In the genomic region with DNA sequence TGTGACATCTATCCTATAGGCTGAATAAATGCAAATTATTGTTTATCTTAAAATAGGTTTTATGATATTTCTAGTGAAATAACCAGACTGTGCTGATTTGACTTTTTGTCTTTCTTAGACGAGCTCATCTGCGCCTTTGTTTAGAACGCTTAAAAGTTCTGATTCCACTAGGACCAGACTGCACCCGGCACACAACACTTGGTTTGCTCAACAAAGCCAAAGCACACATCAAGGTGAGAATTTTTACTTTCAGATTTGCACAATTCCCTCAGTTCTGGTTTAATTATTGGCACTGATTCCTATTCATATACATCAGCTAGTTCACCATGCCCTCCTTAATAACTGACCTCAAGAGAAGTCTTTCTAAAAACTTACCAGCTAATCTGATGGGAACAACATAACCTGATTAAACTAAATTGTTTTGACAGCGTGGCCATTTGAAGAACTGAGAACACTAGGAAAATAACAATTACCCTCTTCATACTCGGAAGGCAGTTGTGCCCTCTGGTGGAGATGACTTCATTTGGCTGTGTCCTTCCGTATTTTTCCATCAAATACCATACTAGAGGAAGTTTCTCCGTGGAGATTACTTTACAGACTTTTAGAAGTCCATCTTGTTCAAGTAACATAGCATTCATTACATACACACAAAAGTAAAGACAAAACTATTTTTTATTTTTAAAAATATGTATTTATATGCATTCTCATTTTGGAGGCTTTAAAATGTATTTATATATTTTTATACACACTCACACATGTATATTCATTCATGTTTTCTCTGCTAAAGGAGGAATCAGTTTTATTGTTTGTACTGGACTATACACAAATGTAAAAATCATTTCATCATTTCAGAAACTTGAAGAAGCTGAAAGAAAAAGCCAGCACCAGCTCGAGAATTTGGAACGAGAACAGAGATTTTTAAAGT, we compare ENCODE assay signal across 9 cellular contexts. TPM values are rescaled to one million over a fixed set of nuclear protein-coding genes. Genes with fewer than 3 reads are reported as not detected.
DNase-seq lines count a peak whose midpoint lies in the region; ATAC-seq and TF ChIP-seq lines count a peak whose summit lies in the region.
"Had no signal": no experiment of that assay in that cellular context is flagged by ENCODE, and none has a peak within 500 bp of the region (broad histone marks: within the 10 kb centered on the region; RNA-seq: fewer than 3 reads in every experiment).

No MANE protein-coding gene starts in this region.

- H3K27me3 Mint-ChIP-seq in activated naive CD4-positive, alpha-beta T cell treated with anti-CD3 and anti-CD28 coated beads for 36 hours (ENCODE audit: low read depth) = no peaks in the 10 kb centered on the region
- H3K27me3 Mint-ChIP-seq: activated naive CD4-positive, alpha-beta T cell treated with anti-CD3 and anti-CD28 coated beads, Interleukin-2, amount 50 U/mL, for 24 hours had no signal

- no peaks in the 10 kb centered on the region for H4K20me1 ChIP-seq in DND-41 (ENCODE audit: insufficient read depth, low read length)

- intact Hi-C loops in activated naive CD4-positive, alpha-beta T cell treated with anti-CD3 and anti-CD28 coated beads for 36 hours (cut with micrococcal nuclease) = loop anchor here (1.0 to 5.0 kb wide), 6 partner anchors 37 to 395 kb away; no protein-coding TSS in a partner anchor

- H3K4me3 ChIP-seq in DND-41 (ENCODE audit: low read depth in 1 of 2, low read length in 2 of 2) = no peak overlapping the region
- H3K4me3 ChIP-seq in gastroesophageal sphincter = no peak overlapping the region

- no peaks in the 10 kb centered on the region for H3K9me3 Mint-ChIP-seq in activated naive CD4-positive, alpha-beta T cell treated with anti-CD3 and anti-CD28 coated beads for 36 hours
- H3K9me3 Mint-ChIP-seq: activated naive CD4-positive, alpha-beta T cell treated with anti-CD3 and anti-CD28 coated beads, Interleukin-2, amount 50 U/mL, for 24 hours had no signal

- DNase-seq in DND-41 (no peak), NOMO-1 treated with dmso at 0.1 percent for 144 hours (lab: John Stamatoyannopoulos, UW; ENCODE audit: unreplicated experiment) (peak; percentile 55), non-pigmented ciliary epithelial cell (ENCODE audit: low read depth) (peak; percentile 19), HuH-7.5 (ENCODE audit: low spot score) (no peak)
- peak; percentile 69 for DNase-seq in activated naive CD4-positive, alpha-beta T cell treated with anti-CD3 and anti-CD28 coated beads for 36 hours

- H3K36me3 Mint-ChIP-seq in activated naive CD4-positive, alpha-beta T cell treated with anti-CD3 and anti-CD28 coated beads for 36 hours (ENCODE audit: low read depth) = no peaks in the 10 kb centered on the region

- TF ChIP-seq POLR2A in gastroesophageal sphincter (IDR thresholded peaks at IDR 0.05) = no peak

- H3K4me2 ChIP-seq in DND-41 (ENCODE audit: insufficient read depth, low read length) = no peak overlapping the region

- CTCF ChIA-PET in activated naive CD4-positive, alpha-beta T cell treated with anti-CD3 and anti-CD28 coated beads for 36 hours (lab: Charles Lee) = interaction anchor here (0.6 to 3.6 kb wide), 27 partner anchors 10 to 369 kb away, joined by 3 to 93 read pairs (median 4); a partner anchor contains a TSS

- no peak overlapping the region for H3K4me3 Mint-ChIP-seq in activated naive CD4-positive, alpha-beta T cell treated with anti-CD3 and anti-CD28 coated beads for 36 hours
- H3K4me3 Mint-ChIP-seq: activated naive CD4-positive, alpha-beta T cell treated with anti-CD3 and anti-CD28 coated beads, Interleukin-2, amount 50 U/mL, for 24 hours had no signal

- TF ChIP-seq CTCF in DND-41 (IDR thresholded peaks at IDR 0.05; ENCODE audit: borderline replicate concordance, extremely low read depth, low read length, poor library complexity, severe bottlenecking) = peak; percentile 60
- peak; percentile 37 to 95 (median 86) for TF ChIP-seq CTCF in gastroesophageal sphincter (IDR thresholded peaks at IDR 0.05)

- H3K36me3 ChIP-seq in DND-41 (ENCODE audit: insufficient read depth, low read length) = 0 out of 2 replicates have a peak, but pooled peaks cover 4% of the 10 kb centered on the region
- peaks cover under 1 to 19% of the 10 kb centered on the region in 2 donors for H3K36me3 ChIP-seq in gastroesophageal sphincter

- peaks cover 19% of the 10 kb centered on the region for H3K4me1 Mint-ChIP-seq in activated naive CD4-positive, alpha-beta T cell treated with anti-CD3 and anti-CD28 coated beads for 36 hours (ENCODE audit: low read depth)

- H2AFZ ChIP-seq in DND-41 (ENCODE audit: low read depth, low read length) = no peak overlapping the region

- ATAC-seq in DND-41 (ENCODE audit: insufficient read depth, low read depth) (0 out of 3 replicates have a peak, but pooled peaks have one; percentile 31), HG03175 (IDR thresholded peaks at IDR 0.05; ENCODE audit: unreplicated experiment) (peak; percentile 49), gastroesophageal sphincter (peak; percentile 59), HG03196 (IDR thresholded peaks at IDR 0.05; ENCODE audit: unreplicated experiment) (no peak)

- H3K9ac ChIP-seq in DND-41 (ENCODE audit: low read depth, low read length) = no peak overlapping the region

- H3K27me3 ChIP-seq in DND-41 (ENCODE audit: insufficient read depth, low read length, poor library complexity) = no peaks in the 10 kb centered on the region
- H3K27me3 ChIP-seq in gastroesophageal sphincter = no peaks in the 10 kb centered on the region

- H3K27ac ChIP-seq in DND-41 (ENCODE audit: low read length) (no peak overlapping the region), gastroesophageal sphincter (peak overlapping the region; percentile 35 to 86 (median 66))

- no peak for TF ChIP-seq EP300 in gastroesophageal sphincter (IDR thresholded peaks at IDR 0.05)

- 36 to 45% methylated on average over 9 to 10 of the region's 10 CpGs for WGBS in gastroesophageal sphincter (ENCODE audit: low coverage in 1 of 2), 2 donors

- H3K79me2 ChIP-seq in DND-41 (ENCODE audit: insufficient read depth, low read length) = no peaks in the 10 kb centered on the region

- H3K27ac Mint-ChIP-seq in activated naive CD4-positive, alpha-beta T cell treated with anti-CD3 and anti-CD28 coated beads for 36 hours = no peak overlapping the region
- H3K27ac Mint-ChIP-seq: activated naive CD4-positive, alpha-beta T cell treated with anti-CD3 and anti-CD28 coated beads, Interleukin-2, amount 50 U/mL, for 24 hours had no signal

- H3K9me3 ChIP-seq in DND-41 (ENCODE audit: insufficient read depth, low read length, severe bottlenecking) (no peaks in the 10 kb centered on the region), gastroesophageal sphincter (no peaks in the 10 kb centered on the region)

- peaks cover 8% of the 10 kb centered on the region; the same call in 1 of the 2 replicates for H3K4me1 ChIP-seq in DND-41 (ENCODE audit: insufficient read depth, low read length)
- H3K4me1 ChIP-seq in gastroesophageal sphincter = peaks cover 11 to 73% (median 25%) of the 10 kb centered on the region in 3 donors

RNA-seq across cellular contexts. Expression of a gene that starts 25.4 kb away (rescaled TPM):
- total RNA-seq in activated naive CD4-positive, alpha-beta T cell treated with anti-CD3 and anti-CD28 coated beads for 36 hours = 10 to 100 TPM; 42.4 to 46.2 TPM
- total RNA-seq in gastroesophageal sphincter = 10 to 100 TPM; 12.0 to 20.4 (median 17.4) TPM

Comparison
In these comparisons a context has a peak if more than half of its experiments do, and no peak if none do; other contexts are left out.
1. DNase-seq: peak in NOMO-1 treated with dmso at 0.1 percent for 144 hours (single experiment), activated naive CD4-positive, alpha-beta T cell treated with anti-CD3 and anti-CD28 coated beads for 36 hours (single experiment) and non-pigmented ciliary epithelial cell (single experiment); none in DND-41 (single experiment) and HuH-7.5 (single experiment).